ENCODE assay signal across 8 cellular contexts in the genomic region with DNA sequence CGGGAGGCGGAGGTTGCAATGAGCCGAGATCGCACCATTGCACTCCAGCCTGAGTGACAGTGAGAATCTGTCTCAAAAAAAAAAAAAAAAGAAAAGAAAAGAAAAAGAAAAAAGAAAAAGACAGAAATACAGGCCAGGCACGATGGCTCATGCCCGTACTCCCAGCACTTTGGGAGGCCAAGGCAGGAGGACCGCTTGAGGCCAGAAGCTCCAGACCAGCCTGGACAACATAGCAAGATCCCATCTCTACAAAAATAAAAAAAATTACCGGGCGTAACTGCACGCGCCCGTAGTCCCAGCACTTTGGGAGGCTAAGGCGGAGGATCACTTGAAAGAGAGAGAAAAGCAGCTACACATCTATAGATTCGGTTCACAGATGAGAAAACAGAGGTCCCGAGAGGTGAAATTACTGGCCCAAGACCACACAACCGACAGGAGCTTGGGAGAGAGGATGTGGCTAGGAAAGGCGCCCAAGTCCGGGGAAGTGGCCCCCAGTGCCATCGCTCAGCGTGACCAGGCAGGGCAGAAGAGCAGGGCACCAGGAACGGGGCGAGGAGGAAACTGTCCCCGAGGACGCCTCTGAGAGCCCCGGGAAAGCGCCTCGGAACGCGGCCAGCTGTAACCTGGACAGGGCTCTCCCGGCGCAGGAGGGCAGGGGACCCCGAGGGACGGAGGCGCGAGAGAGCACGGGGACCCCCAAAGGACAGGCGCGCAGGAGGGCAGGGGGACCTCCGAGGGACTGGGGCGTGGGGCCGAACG. TPM values are rescaled to one million over a fixed set of nuclear protein-coding genes. Genes with fewer than 3 reads are reported as not detected.
DNase-seq lines count a peak whose midpoint lies in the region; ATAC-seq and TF ChIP-seq lines count a peak whose summit lies in the region.

No MANE protein-coding gene starts in this region.

- H3K36me3 ChIP-seq in HEK293 (ENCODE audit: control insufficient read depth in 2 of 2, insufficient read depth in 1 of 2, low read length in 2 of 2) (no peaks in the 10 kb centered on the region), Panc1 (ENCODE audit: control insufficient read depth, insufficient read depth, low read length) (no peaks in the 10 kb centered on the region), ectodermal cell (ENCODE audit: control insufficient read depth, insufficient read depth, low read length) (no peaks in the 10 kb centered on the region), mesodermal cell (ENCODE audit: control insufficient read depth, insufficient read depth, low read length) (peaks cover 7% of the 10 kb centered on the region)

- CTCF ChIA-PET in HEK293 (lab: Yijun Ruan, JAX) (interaction anchor here (0.6 kb wide), 1 partner anchor 9 kb away, joined by 3 read pairs; no protein-coding TSS in a partner anchor), Panc1 (lab: Charles Lee) (interaction anchor here (0.7 kb wide), 2 partner anchors 346 to 672 kb away, joined by 3 to 5 read pairs; no protein-coding TSS in a partner anchor)

- POLR2A ChIA-PET in HEK293 (lab: Yijun Ruan, JAX) = interaction anchor here (1.0 kb wide), 1 partner anchor 40 kb away, joined by 3 read pairs; no protein-coding TSS in a partner anchor
- POLR2A ChIA-PET in Panc1 (lab: Charles Lee) = no interaction called here

- WGBS in ectodermal cell, 2 experiments = 31 to 32% methylated on average over 42 of the region's 42 CpGs
- 29 to 30% methylated on average over 30 to 35 of the region's 42 CpGs for WGBS in mesodermal cell (ENCODE audit: insufficient coverage in 2 of 2), 2 experiments

- TF ChIP-seq CTCF in HEK293 (tag by site-specific recombination; IDR thresholded peaks at IDR 0.05) (no peak), Panc1 (IDR thresholded peaks at IDR 0.05) (no peak)

- H3K27me3 ChIP-seq in Panc1 (ENCODE audit: control insufficient read depth, insufficient read depth, low read length) (no peaks in the 10 kb centered on the region), ectodermal cell (ENCODE audit: control insufficient read depth, insufficient read depth, low read length, poor library complexity, severe bottlenecking) (no peaks in the 10 kb centered on the region)

- TSS peak; percentile 22 for BruUV-seq in Panc1 (replicated peaks; lab: Mats Ljungman, UMichigan)

- ATAC-seq in Panc1 = peak; percentile 62
- no peak for ATAC-seq in GM21825 (IDR thresholded peaks at IDR 0.05; ENCODE audit: unreplicated experiment)
- ATAC-seq in GM18861 (IDR thresholded peaks at IDR 0.05; ENCODE audit: unreplicated experiment) = no peak

- H3K4me1 ChIP-seq in HEK293 (ENCODE audit: control insufficient read depth, insufficient read depth, low read length) (no peaks in the 10 kb centered on the region), Panc1 (ENCODE audit: control insufficient read depth, insufficient read depth, low read length) (peaks cover 14% of the 10 kb centered on the region), ectodermal cell (ENCODE audit: control insufficient read depth, insufficient read depth, low read length) (peaks cover 13% of the 10 kb centered on the region), mesodermal cell (ENCODE audit: control insufficient read depth, insufficient read depth, low read length, poor library complexity, severe bottlenecking) (peaks cover 9% of the 10 kb centered on the region)

- H3K27ac ChIP-seq in HEK293 (ENCODE audit: extremely low read depth, low read depth, low read length) (no peak overlapping the region), Panc1 (ENCODE audit: low read length) (peak overlapping the region; percentile 80), ectodermal cell (ENCODE audit: insufficient read depth, low read depth, low read length, poor library complexity, severe bottlenecking) (no peak overlapping the region), mesodermal cell (ENCODE audit: low read depth, low read length, severe bottlenecking) (peak overlapping the region; percentile 53)

- intact Hi-C loops in Panc1 (cut with micrococcal nuclease; ENCODE audit: unreplicated experiment) = no loop called here

- no peaks in the 10 kb centered on the region for H3K9me3 ChIP-seq in HEK293 (ENCODE audit: control insufficient read depth, insufficient read depth, low read depth, low read length)
- H3K9me3 ChIP-seq in Panc1 (ENCODE audit: control insufficient read depth, insufficient read depth, low read depth, low read length) = no peaks in the 10 kb centered on the region
- H3K9me3 ChIP-seq in ectodermal cell (ENCODE audit: control insufficient read depth, low read length) = no peaks in the 10 kb centered on the region
- H3K9me3 ChIP-seq in mesodermal cell (ENCODE audit: control insufficient read depth, low read length) = no peaks in the 10 kb centered on the region

- DNase-seq in EL (peak; percentile 34), Panc1 (ENCODE audit: low read depth, low spot score) (no peak), foreskin melanocyte (no peak)

- in situ Hi-C loops in Panc1 (cut with HindIII; ENCODE audit: low pct_unique_long_range_greater_than_20kb, low sequenced_read_pairs) = no loop called here

- peak overlapping the region; percentile 75 for H3K4me3 ChIP-seq in HEK293 (ENCODE audit: low read depth, low read length)
- peak overlapping the region; percentile 75 to 94 for H3K4me3 ChIP-seq in Panc1 (ENCODE audit: low read depth in 2 of 2, low read length in 2 of 2)
- H3K4me3 ChIP-seq in ectodermal cell (ENCODE audit: insufficient read depth, low read depth, low read length) = peak overlapping the region; percentile 73
- H3K4me3 ChIP-seq in mesodermal cell (ENCODE audit: extremely low read depth, insufficient read depth, low read length, poor library complexity, severe bottlenecking) = peak overlapping the region; percentile 76

TF ChIP-seq in HEK293, 187 proteins besides CTCF, POLR2A, EP300 and RAD21 (continues in another document):
- TF ChIP-seq, protein P1, sequence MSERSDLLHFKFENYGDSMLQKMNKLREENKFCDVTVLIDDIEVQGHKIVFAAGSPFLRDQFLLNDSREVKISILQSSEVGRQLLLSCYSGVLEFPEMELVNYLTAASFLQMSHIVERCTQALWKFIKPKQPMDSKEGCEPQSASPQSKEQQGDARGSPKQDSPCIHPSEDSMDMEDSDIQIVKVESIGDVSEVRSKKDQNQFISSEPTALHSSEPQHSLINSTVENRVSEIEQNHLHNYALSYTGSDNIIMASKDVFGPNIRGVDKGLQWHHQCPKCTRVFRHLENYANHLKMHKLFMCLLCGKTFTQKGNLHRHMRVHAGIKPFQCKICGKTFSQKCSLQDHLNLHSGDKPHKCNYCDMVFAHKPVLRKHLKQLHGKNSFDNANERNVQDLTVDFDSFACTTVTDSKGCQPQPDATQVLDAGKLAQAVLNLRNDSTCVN (tag by site-specific recombination; optimal IDR thresholded peaks at IDR 0.05) = peak; percentile 39
- TF ChIP-seq HOXC10 (CRISPR knock-in tag; IDR thresholded peaks at IDR 0.05) (no peak), ZFP69B (tag by site-specific recombination; IDR thresholded peaks at IDR 0.05) (no peak), WT1 (tag by site-specific recombination; IDR thresholded peaks at IDR 0.05) (no peak), ZNF777 (tag by site-specific recombination; IDR thresholded peaks at IDR 0.05; ENCODE audit: borderline replicate concordance) (no peak), ZNF571 (tag by site-specific recombination; IDR thresholded peaks at IDR 0.05) (no peak), ZNF341 (tag by site-specific recombination; IDR thresholded peaks at IDR 0.05; ENCODE audit: low read depth) (no peak), ZNF24 (tag by site-specific recombination; IDR thresholded peaks at IDR 0.05) (no peak), ZNF473 (tag by site-specific recombination; IDR thresholded peaks at IDR 0.05) (no peak), OVOL3 (tag by site-specific recombination; IDR thresholded peaks at IDR 0.05) (no peak), ZNF791 (tag by site-specific recombination; IDR thresholded peaks at IDR 0.05) (no peak), ZBTB8A (tag by site-specific recombination; IDR thresholded peaks at IDR 0.05) (no peak), ZNF561 (tag by site-specific recombination; IDR thresholded peaks at IDR 0.05; ENCODE audit: borderline replicate concordance) (no peak), ZNF624 (tag by site-specific recombination; IDR thresholded peaks at IDR 0.05) (no peak), GLIS2 (tag by site-specific recombination; IDR thresholded peaks at IDR 0.05) (peak; percentile 41), ZFP37 (tag by site-specific recombination; IDR thresholded peaks at IDR 0.05) (no peak), ZNF211 (tag by site-specific recombination; IDR thresholded peaks at IDR 0.05; ENCODE audit: low read depth) (no peak), ZNF335 (tag by site-specific recombination; conservative IDR thresholded peaks at IDR 0.05) (peak; percentile 67)
- TF ChIP-seq, protein P2, sequence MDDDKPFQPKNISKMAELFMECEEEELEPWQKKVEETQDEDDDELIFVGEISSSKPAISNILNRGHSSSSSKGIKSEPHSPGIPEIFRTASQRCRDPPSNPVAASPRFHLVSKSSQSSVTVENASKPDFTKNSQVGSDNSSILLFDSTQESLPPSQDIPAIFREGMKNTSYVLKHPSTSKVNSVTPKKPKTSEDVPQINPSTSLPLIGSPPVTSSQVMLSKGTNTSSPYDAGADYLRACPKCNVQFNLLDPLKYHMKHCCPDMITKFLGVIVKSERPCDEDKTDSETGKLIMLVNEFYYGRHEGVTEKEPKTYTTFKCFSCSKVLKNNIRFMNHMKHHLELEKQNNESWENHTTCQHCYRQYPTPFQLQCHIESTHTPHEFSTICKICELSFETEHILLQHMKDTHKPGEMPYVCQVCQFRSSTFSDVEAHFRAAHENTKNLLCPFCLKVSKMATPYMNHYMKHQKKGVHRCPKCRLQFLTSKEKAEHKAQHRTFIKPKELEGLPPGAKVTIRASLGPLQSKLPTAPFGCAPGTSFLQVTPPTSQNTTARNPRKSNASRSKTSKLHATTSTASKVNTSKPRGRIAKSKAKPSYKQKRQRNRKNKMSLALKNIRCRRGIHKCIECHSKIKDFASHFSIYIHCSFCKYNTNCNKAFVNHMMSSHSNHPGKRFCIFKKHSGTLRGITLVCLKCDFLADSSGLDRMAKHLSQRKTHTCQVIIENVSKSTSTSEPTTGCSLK (tag by site-specific recombination; IDR thresholded peaks at IDR 0.05) = no peak

RNA-seq across cellular contexts. Expression of a gene that starts 0.6 kb away (rescaled TPM):
- 139 TPM for total RNA-seq in Panc1 (2021; ENCODE audit: unreplicated experiment)
- 147 TPM for polyA plus RNA-seq in Panc1 (2012; ENCODE audit: insufficient read length)
- 43.7 TPM for polyA plus RNA-seq in ectodermal cell (2013, experiment 1 of 4)
- polyA plus RNA-seq in ectodermal cell (2013, experiment 2 of 4) = 46.1 TPM
- polyA plus RNA-seq in ectodermal cell (2013, experiment 3 of 4) = 21.1 TPM
- 26.1 TPM for polyA plus RNA-seq in ectodermal cell (2013, experiment 4 of 4)
- 31.8 TPM for polyA plus RNA-seq in mesodermal cell (2013, experiment 1 of 2)
- 20.1 TPM for polyA plus RNA-seq in mesodermal cell (2013, experiment 2 of 2)

RNA-seq across cellular contexts. Expression of a gene that starts 41.0 kb away (rescaled TPM):
- 432 TPM for total RNA-seq in Panc1 (2021; ENCODE audit: unreplicated experiment)
- 349 TPM for polyA plus RNA-seq in Panc1 (2012; ENCODE audit: insufficient read length)
- polyA plus RNA-seq in ectodermal cell (2013, experiment 1 of 4) = 209 TPM
- polyA plus RNA-seq in ectodermal cell (2013, experiment 2 of 4) = 213 TPM
- polyA plus RNA-seq in ectodermal cell (2013, experiment 3 of 4) = 143 TPM
- 145 TPM for polyA plus RNA-seq in ectodermal cell (2013, experiment 4 of 4)
- 126 TPM for polyA plus RNA-seq in mesodermal cell (2013, experiment 1 of 2)
- 123 TPM for polyA plus RNA-seq in mesodermal cell (2013, experiment 2 of 2)

Comparison
In these comparisons a context has a peak if more than half of its experiments do, and no peak if none do; other contexts are left out.
1. H3K27ac ChIP-seq: peak in Panc1 (single experiment) and mesodermal cell (single experiment); none in HEK293 (single experiment) and ectodermal cell (single experiment).
2. Peak in every context shown above with its lines, with median percentiles within 50 percentile points of each other: H3K4me3 ChIP-seq.